Comparison of ENCODE assay signal across 19 cellular contexts in genomic region chr12:15592934-15593333, GRCh38.
A peak's percentile ranks its signal among the peaks of the same experiment; 100 is the strongest.
DNase-seq lines count a peak whose midpoint lies in the region; ATAC-seq and TF ChIP-seq lines count a peak whose summit lies in the region.
"Had no signal": no experiment of that assay in that cellular context is flagged by ENCODE, and none has a peak within 500 bp of the region (broad histone marks: within the 10 kb centered on the region; RNA-seq: fewer than 3 reads in every experiment).

No MANE protein-coding gene starts in this region.

- H3K4me1 ChIP-seq in breast epithelium (no peaks in the 10 kb centered on the region), RWPE2 (ENCODE audit: insufficient read depth, poor library complexity, severe bottlenecking) (no peaks in the 10 kb centered on the region)
- H3K4me1 ChIP-seq: Peyer's patch had no signal

- H3K27me3 ChIP-seq in breast epithelium (no peaks in the 10 kb centered on the region), RWPE2 (ENCODE audit: insufficient read depth, poor library complexity, severe bottlenecking) (no peaks in the 10 kb centered on the region), dorsolateral prefrontal cortex (no peaks in the 10 kb centered on the region)
- H3K27me3 ChIP-seq: Peyer's patch, stomach had no signal

- ATAC-seq in RWPE2 (ENCODE audit: low read depth), result no peak
- no peak for ATAC-seq in GM19351 (IDR thresholded peaks at IDR 0.05; ENCODE audit: unreplicated experiment)
- ATAC-seq: activated T-cell treated with anti-CD3 and anti-CD28 coated beads, Interleukin-2, amount 50 U/mL, for 72 hours; right cardiac atrium had no signal

- no TSS peak for BruUV-seq in MCF 10A (replicated peaks; lab: Mats Ljungman, UMichigan)

- no peaks in the 10 kb centered on the region for H3K9me3 Mint-ChIP-seq in MCF 10A (ENCODE audit: unreplicated experiment)
- H3K9me3 Mint-ChIP-seq: activated naive CD8-positive, alpha-beta T cell treated with anti-CD3 and anti-CD28 coated beads for 36 hours; activated T-cell treated with anti-CD3 and anti-CD28 coated beads, Interleukin-2, amount 50 U/mL, for 72 hours; central memory CD8-positive, alpha-beta T cell; memory B cell had no signal

- no peak for TF ChIP-seq CTCF in MCF 10A (IDR thresholded peaks at IDR 0.05; ENCODE audit: unreplicated experiment)
- TF ChIP-seq CTCF in breast epithelium (IDR thresholded peaks at IDR 0.05), result no peak
- TF ChIP-seq CTCF in RWPE2 (IDR thresholded peaks at IDR 0.05; ENCODE audit: poor library complexity, severe bottlenecking), result peak; percentile 48
- peak; percentile 32 for TF ChIP-seq CTCF in epithelial cell of proximal tubule (conservative IDR thresholded peaks at IDR 0.05; ENCODE audit: low read depth, low read length)
- peak in 1 of 56 donors; percentile 6 for TF ChIP-seq CTCF in dorsolateral prefrontal cortex (IDR thresholded peaks at IDR 0.05 in 54 of 56, conservative IDR thresholded peaks at IDR 0.05 in 2 of 56; ENCODE audit: low read depth in 1 of 56, partially characterized antibody in 56 of 56)

- no peak overlapping the region for H3K4me3 Mint-ChIP-seq in MCF 10A (ENCODE audit: unreplicated experiment)
- H3K4me3 Mint-ChIP-seq: activated naive CD8-positive, alpha-beta T cell treated with anti-CD3 and anti-CD28 coated beads for 36 hours; activated T-cell treated with anti-CD3 and anti-CD28 coated beads, Interleukin-2, amount 50 U/mL, for 72 hours; central memory CD8-positive, alpha-beta T cell; memory B cell had no signal

- intact Hi-C loops in MCF 10A (cut with micrococcal nuclease), result loop anchor here (5.0 to 10.0 kb wide), 2 partner anchors 112 to 179 kb away; no protein-coding TSS in a partner anchor
- intact Hi-C loops in breast epithelium (cut with DNase I; ENCODE audit: low total_unique reads), result loop anchor here (5.0 kb wide), 1 partner anchor 264 kb away; no protein-coding TSS in a partner anchor
- intact Hi-C loops in dorsolateral prefrontal cortex (cut with DNase I), result loop anchor here (5.0 to 10.0 kb wide), 2 partner anchors 182 to 194 kb away; partner anchors contain the start of gene EPS8 (in 1 of the 2)

- no peaks in the 10 kb centered on the region for H3K36me3 Mint-ChIP-seq in MCF 10A (ENCODE audit: insufficient read depth, unreplicated experiment)
- H3K36me3 Mint-ChIP-seq: activated naive CD8-positive, alpha-beta T cell treated with anti-CD3 and anti-CD28 coated beads for 36 hours had no signal

- DNase-seq in MCF 10A (ENCODE audit: unreplicated experiment), result peak; percentile 20
- no peak for DNase-seq in breast epithelium (ENCODE audit: low spot score in 2 of 2)
- no peak for DNase-seq in RWPE2 (ENCODE audit: low spot score)
- no peak for DNase-seq in epithelial cell of proximal tubule (ENCODE audit: low read depth)
- peak; percentile 29 for DNase-seq in renal cortical epithelial cell (ENCODE audit: low read depth)
- DNase-seq in dorsolateral prefrontal cortex, result no peak
- no peak for DNase-seq in activated T-cell treated with anti-CD3 and anti-CD28 coated beads, Interleukin-2, amount 50 U/mL, for 48 hours
- DNase-seq: activated CD4-positive, alpha-beta T cell treated with anti-CD3 and anti-CD28 coated beads, Interleukin-2, amount 50 U/mL, for 48 hours; activated naive CD8-positive, alpha-beta T cell treated with anti-CD3 and anti-CD28 coated beads for 36 hours; activated T-cell treated with anti-CD3 and anti-CD28 coated beads, Interleukin-2, amount 50 U/mL, for 72 hours; Calu3; NCI-H2107; NCI-H526 treated with DMSO at 0.1 percent for 48 hours; Peyer's patch; right cardiac atrium; stomach had no signal

- no peak for TF ChIP-seq POLR2A in breast epithelium (IDR thresholded peaks at IDR 0.05)

- POLR2A ChIA-PET in MCF 10A (lab: Yijun Ruan, JAX), result interaction anchor here (0.9 to 1.6 kb wide), 2 partner anchors 196 to 318 kb away, joined by 3 read pairs; partner anchors contain the start of gene DERA

- no peaks in the 10 kb centered on the region for H3K36me3 ChIP-seq in breast epithelium
- H3K36me3 ChIP-seq in RWPE2 (ENCODE audit: low read depth), result no peaks in the 10 kb centered on the region
- H3K36me3 ChIP-seq: Peyer's patch, stomach had no signal

- H3K27ac ChIP-seq in breast epithelium, result no peak overlapping the region
- no peak overlapping the region for H3K27ac ChIP-seq in RWPE2 (ENCODE audit: poor library complexity, severe bottlenecking)
- peak overlapping the region in 1 of 59 donors; percentile 7 for H3K27ac ChIP-seq in dorsolateral prefrontal cortex
- H3K27ac ChIP-seq: Peyer's patch, stomach had no signal

- H3K27ac Mint-ChIP-seq in MCF 10A (ENCODE audit: low read depth, unreplicated experiment), result no peak overlapping the region
- H3K27ac Mint-ChIP-seq: activated naive CD8-positive, alpha-beta T cell treated with anti-CD3 and anti-CD28 coated beads for 36 hours; memory B cell had no signal

- H3K4me3 ChIP-seq in breast epithelium (no peak overlapping the region), RWPE2 (ENCODE audit: severe bottlenecking) (no peak overlapping the region), epithelial cell of proximal tubule (ENCODE audit: low read depth, low read length) (no peak overlapping the region), dorsolateral prefrontal cortex (no peak overlapping the region)
- H3K4me3 ChIP-seq: Peyer's patch, stomach had no signal

- H3K9me3 ChIP-seq in breast epithelium, result no peaks in the 10 kb centered on the region
- H3K9me3 ChIP-seq in RWPE2 (ENCODE audit: severe bottlenecking), result no peaks in the 10 kb centered on the region
- H3K9me3 ChIP-seq: Peyer's patch, stomach had no signal

- no peaks in the 10 kb centered on the region for H3K27me3 Mint-ChIP-seq in MCF 10A (ENCODE audit: insufficient read depth, unreplicated experiment)
- H3K27me3 Mint-ChIP-seq: memory B cell had no signal

- H3K4me1 Mint-ChIP-seq in MCF 10A (ENCODE audit: insufficient read depth, unreplicated experiment), result peaks cover 10% of the 10 kb centered on the region

- CTCF ChIA-PET in MCF 10A (lab: Yijun Ruan, JAX), result interaction anchor here (0.6 to 14.2 kb wide), 10 partner anchors 23 to 305 kb away, joined by 3 to 222 read pairs (median 3); partner anchors contain the start of gene EPS8

Comparison
In these comparisons a context has a peak if more than half of its experiments do, and no peak if none do; other contexts are left out.
1. DNase-seq: peak in MCF 10A (single experiment) and renal cortical epithelial cell (single experiment); none in breast epithelium (0 of 2), RWPE2 (single experiment), epithelial cell of proximal tubule (single experiment), dorsolateral prefrontal cortex (0 of 10) and activated T-cell treated with anti-CD3 and anti-CD28 coated beads, Interleukin-2, amount 50 U/mL, for 48 hours (0 of 2).
2. CTCF ChIP-seq: peak in RWPE2 (single experiment) and epithelial cell of proximal tubule (single experiment); none in MCF 10A (single experiment) and breast epithelium (0 of 3).